18 cellular contexts compared by ENCODE assay signal in genomic region chr4:100079264-100079663, GRCh38.
"Had no signal": no experiment of that assay in that cellular context is flagged by ENCODE, and none has a peak within 500 bp of the region (broad histone marks: within the 10 kb centered on the region; RNA-seq: fewer than 3 reads in every experiment).

No MANE protein-coding gene starts in this region.

- H3K27ac ChIP-seq: cardiac muscle cell, coronary artery, heart left ventricle, prostate gland, sigmoid colon, tibial nerve, vagina had no signal

- H3K4me3 ChIP-seq: cardiac muscle cell, coronary artery, heart left ventricle, mucosa of descending colon, prostate gland, sigmoid colon, tibial nerve, vagina had no signal

- H3K4me3 Mint-ChIP-seq: activated B cell treated with CpG ODN at 0.5 μM for 24 hours, nephron, T-cell had no signal

- H3K27me3 ChIP-seq: cardiac muscle cell, sigmoid colon, tibial nerve, vagina had no signal

- H3K36me3 ChIP-seq: cardiac muscle cell, heart left ventricle, prostate gland, sigmoid colon, tibial nerve, vagina had no signal

- DNase-seq: activated B cell treated with CpG ODN at 0.5 μM for 24 hours; activated effector memory CD4-positive, alpha-beta T cell treated with anti-CD3 and anti-CD28 coated beads, Interleukin-2, amount 50 U/mL, for 16 hours; effector CD4-positive, alpha-beta T cell; heart left ventricle; islet precursor cell; mucosa of descending colon; sigmoid colon; stimulated activated CD4-positive, alpha-beta T cell treated with anti-CD3 and anti-CD28 coated beads, Interleukin-12 subunit alpha, Interleukin-12 subunit beta, amount 100 ng/mL, for 4 hours had no signal

- ATAC-seq: heart left ventricle, left lobe of liver, mucosa of descending colon had no signal

- H3K36me3 Mint-ChIP-seq: T-cell had no signal

- H3K9me3 Mint-ChIP-seq: activated B cell treated with CpG ODN at 0.5 μM for 24 hours, nephron, T-cell had no signal

- H3K9me3 ChIP-seq: heart left ventricle, mucosa of descending colon, prostate gland, sigmoid colon, tibial nerve, vagina had no signal

- H3K27ac Mint-ChIP-seq: activated B cell treated with CpG ODN at 0.5 μM for 24 hours, nephron had no signal

- H3K4me1 Mint-ChIP-seq: activated B cell treated with CpG ODN at 0.5 μM for 24 hours, nephron had no signal

- FAIRE-seq: frontal cortex, TTC549 had no signal

- H3K4me1 ChIP-seq: heart left ventricle, prostate gland, sigmoid colon, tibial nerve, vagina had no signal
